In the genomic region with DNA sequence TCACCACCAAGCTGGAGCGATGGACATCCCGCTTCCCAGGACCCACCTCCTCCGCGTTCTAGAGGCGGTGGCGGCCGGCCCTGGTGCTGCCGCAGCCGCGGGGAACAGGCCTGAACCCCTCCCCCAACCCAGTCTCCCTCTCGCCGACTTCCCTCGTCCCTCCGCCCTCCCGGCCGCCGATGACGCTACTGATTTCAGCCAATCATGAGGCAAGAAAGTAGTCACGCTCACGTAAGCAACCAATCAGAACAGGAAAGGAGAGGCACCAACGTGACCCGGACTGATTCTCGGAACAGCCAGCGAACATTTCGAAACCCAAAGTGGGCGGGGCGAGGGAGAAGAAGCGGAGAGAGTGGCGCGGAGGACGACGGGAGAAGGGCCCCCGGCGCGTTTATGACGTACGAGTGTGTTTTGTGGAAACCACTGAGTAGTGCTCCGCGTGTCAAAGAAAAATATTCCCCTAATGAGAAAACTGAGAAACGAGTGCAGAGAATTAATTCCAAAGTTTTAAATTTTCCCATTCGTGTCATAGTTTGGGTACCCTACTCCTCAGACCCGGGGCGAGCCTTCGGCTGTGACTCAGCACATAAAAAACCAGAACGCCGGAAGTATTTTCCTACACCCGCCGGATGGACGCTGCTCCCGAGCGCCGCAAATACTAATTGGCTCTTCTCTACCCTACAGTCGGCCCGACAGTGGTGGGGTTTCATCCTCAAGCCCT, we compare ENCODE assay signal across 1 cellular context.
TF ChIP-seq lines count a peak whose summit lies in the region.

A gene with protein sequence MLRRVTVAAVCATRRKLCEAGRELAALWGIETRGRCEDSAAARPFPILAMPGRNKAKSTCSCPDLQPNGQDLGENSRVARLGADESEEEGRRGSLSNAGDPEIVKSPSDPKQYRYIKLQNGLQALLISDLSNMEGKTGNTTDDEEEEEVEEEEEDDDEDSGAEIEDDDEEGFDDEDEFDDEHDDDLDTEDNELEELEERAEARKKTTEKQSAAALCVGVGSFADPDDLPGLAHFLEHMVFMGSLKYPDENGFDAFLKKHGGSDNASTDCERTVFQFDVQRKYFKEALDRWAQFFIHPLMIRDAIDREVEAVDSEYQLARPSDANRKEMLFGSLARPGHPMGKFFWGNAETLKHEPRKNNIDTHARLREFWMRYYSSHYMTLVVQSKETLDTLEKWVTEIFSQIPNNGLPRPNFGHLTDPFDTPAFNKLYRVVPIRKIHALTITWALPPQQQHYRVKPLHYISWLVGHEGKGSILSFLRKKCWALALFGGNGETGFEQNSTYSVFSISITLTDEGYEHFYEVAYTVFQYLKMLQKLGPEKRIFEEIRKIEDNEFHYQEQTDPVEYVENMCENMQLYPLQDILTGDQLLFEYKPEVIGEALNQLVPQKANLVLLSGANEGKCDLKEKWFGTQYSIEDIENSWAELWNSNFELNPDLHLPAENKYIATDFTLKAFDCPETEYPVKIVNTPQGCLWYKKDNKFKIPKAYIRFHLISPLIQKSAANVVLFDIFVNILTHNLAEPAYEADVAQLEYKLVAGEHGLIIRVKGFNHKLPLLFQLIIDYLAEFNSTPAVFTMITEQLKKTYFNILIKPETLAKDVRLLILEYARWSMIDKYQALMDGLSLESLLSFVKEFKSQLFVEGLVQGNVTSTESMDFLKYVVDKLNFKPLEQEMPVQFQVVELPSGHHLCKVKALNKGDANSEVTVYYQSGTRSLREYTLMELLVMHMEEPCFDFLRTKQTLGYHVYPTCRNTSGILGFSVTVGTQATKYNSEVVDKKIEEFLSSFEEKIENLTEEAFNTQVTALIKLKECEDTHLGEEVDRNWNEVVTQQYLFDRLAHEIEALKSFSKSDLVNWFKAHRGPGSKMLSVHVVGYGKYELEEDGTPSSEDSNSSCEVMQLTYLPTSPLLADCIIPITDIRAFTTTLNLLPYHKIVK (minus strand): TSS at position 112 of the 721 bp plus-strand sequence. CDS start 112 bp downstream, outside the sequence.

TF ChIP-seq in HEK293, 187 proteins besides CTCF, POLR2A, EP300 and RAD21 (continued from another document and continues in another):
- TF ChIP-seq, protein P1, sequence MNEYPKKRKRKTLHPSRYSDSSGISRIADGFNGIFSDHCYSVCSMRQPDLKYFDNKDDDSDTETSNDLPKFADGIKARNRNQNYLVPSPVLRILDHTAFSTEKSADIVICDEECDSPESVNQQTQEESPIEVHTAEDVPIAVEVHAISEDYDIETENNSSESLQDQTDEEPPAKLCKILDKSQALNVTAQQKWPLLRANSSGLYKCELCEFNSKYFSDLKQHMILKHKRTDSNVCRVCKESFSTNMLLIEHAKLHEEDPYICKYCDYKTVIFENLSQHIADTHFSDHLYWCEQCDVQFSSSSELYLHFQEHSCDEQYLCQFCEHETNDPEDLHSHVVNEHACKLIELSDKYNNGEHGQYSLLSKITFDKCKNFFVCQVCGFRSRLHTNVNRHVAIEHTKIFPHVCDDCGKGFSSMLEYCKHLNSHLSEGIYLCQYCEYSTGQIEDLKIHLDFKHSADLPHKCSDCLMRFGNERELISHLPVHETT (tag by site-specific recombination; IDR thresholded peaks at IDR 0.05), result peak; percentile 55; the same call in 1 of the 2 replicates
- TF ChIP-seq ZNF776 (tag by site-specific recombination; IDR thresholded peaks at IDR 0.05; ENCODE audit: borderline replicate concordance) (no peak), ZNF626 (tag by site-specific recombination; IDR thresholded peaks at IDR 0.05) (no peak), SP2 (tag by site-specific recombination; IDR thresholded peaks at IDR 0.05) (peak; percentile 99), ZNF426 (tag by site-specific recombination; IDR thresholded peaks at IDR 0.05) (no peak), ZNF350 (tag by site-specific recombination; IDR thresholded peaks at IDR 0.05) (no peak), ZNF624 (tag by site-specific recombination; IDR thresholded peaks at IDR 0.05) (no peak), ZNF501 (tag by site-specific recombination; IDR thresholded peaks at IDR 0.05) (peak; percentile 90), SETDB1 (IDR thresholded peaks at IDR 0.05; ENCODE audit: insufficient read length, low read length) (peak; percentile 27), ZNF530 (tag by site-specific recombination; IDR thresholded peaks at IDR 0.05; ENCODE audit: low read depth) (no peak), KLF10 (tag by site-specific recombination; IDR thresholded peaks at IDR 0.05) (peak; percentile 69), ZNF341 (tag by site-specific recombination; IDR thresholded peaks at IDR 0.05; ENCODE audit: low read depth) (peak; percentile 100), WT1 (tag by site-specific recombination; IDR thresholded peaks at IDR 0.05) (no peak)
- TF ChIP-seq, protein P2, sequence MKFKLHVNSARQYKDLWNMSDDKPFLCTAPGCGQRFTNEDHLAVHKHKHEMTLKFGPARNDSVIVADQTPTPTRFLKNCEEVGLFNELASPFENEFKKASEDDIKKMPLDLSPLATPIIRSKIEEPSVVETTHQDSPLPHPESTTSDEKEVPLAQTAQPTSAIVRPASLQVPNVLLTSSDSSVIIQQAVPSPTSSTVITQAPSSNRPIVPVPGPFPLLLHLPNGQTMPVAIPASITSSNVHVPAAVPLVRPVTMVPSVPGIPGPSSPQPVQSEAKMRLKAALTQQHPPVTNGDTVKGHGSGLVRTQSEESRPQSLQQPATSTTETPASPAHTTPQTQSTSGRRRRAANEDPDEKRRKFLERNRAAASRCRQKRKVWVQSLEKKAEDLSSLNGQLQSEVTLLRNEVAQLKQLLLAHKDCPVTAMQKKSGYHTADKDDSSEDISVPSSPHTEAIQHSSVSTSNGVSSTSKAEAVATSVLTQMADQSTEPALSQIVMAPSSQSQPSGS (tag by site-specific recombination; IDR thresholded peaks at IDR 0.05; ENCODE audit: low read depth), result peak; percentile 81
- TF ChIP-seq, protein P3, sequence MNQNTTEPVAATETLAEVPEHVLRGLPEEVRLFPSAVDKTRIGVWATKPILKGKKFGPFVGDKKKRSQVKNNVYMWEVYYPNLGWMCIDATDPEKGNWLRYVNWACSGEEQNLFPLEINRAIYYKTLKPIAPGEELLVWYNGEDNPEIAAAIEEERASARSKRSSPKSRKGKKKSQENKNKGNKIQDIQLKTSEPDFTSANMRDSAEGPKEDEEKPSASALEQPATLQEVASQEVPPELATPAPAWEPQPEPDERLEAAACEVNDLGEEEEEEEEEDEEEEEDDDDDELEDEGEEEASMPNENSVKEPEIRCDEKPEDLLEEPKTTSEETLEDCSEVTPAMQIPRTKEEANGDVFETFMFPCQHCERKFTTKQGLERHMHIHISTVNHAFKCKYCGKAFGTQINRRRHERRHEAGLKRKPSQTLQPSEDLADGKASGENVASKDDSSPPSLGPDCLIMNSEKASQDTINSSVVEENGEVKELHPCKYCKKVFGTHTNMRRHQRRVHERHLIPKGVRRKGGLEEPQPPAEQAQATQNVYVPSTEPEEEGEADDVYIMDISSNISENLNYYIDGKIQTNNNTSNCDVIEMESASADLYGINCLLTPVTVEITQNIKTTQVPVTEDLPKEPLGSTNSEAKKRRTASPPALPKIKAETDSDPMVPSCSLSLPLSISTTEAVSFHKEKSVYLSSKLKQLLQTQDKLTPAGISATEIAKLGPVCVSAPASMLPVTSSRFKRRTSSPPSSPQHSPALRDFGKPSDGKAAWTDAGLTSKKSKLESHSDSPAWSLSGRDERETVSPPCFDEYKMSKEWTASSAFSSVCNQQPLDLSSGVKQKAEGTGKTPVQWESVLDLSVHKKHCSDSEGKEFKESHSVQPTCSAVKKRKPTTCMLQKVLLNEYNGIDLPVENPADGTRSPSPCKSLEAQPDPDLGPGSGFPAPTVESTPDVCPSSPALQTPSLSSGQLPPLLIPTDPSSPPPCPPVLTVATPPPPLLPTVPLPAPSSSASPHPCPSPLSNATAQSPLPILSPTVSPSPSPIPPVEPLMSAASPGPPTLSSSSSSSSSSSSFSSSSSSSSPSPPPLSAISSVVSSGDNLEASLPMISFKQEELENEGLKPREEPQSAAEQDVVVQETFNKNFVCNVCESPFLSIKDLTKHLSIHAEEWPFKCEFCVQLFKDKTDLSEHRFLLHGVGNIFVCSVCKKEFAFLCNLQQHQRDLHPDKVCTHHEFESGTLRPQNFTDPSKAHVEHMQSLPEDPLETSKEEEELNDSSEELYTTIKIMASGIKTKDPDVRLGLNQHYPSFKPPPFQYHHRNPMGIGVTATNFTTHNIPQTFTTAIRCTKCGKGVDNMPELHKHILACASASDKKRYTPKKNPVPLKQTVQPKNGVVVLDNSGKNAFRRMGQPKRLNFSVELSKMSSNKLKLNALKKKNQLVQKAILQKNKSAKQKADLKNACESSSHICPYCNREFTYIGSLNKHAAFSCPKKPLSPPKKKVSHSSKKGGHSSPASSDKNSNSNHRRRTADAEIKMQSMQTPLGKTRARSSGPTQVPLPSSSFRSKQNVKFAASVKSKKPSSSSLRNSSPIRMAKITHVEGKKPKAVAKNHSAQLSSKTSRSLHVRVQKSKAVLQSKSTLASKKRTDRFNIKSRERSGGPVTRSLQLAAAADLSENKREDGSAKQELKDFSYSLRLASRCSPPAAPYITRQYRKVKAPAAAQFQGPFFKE (tag by site-specific recombination; IDR thresholded peaks at IDR 0.05; ENCODE audit: borderline replicate concordance), result no peak
- TF ChIP-seq, protein P4, sequence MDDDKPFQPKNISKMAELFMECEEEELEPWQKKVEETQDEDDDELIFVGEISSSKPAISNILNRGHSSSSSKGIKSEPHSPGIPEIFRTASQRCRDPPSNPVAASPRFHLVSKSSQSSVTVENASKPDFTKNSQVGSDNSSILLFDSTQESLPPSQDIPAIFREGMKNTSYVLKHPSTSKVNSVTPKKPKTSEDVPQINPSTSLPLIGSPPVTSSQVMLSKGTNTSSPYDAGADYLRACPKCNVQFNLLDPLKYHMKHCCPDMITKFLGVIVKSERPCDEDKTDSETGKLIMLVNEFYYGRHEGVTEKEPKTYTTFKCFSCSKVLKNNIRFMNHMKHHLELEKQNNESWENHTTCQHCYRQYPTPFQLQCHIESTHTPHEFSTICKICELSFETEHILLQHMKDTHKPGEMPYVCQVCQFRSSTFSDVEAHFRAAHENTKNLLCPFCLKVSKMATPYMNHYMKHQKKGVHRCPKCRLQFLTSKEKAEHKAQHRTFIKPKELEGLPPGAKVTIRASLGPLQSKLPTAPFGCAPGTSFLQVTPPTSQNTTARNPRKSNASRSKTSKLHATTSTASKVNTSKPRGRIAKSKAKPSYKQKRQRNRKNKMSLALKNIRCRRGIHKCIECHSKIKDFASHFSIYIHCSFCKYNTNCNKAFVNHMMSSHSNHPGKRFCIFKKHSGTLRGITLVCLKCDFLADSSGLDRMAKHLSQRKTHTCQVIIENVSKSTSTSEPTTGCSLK (tag by site-specific recombination; IDR thresholded peaks at IDR 0.05), result no peak
- TF ChIP-seq, protein P5, sequence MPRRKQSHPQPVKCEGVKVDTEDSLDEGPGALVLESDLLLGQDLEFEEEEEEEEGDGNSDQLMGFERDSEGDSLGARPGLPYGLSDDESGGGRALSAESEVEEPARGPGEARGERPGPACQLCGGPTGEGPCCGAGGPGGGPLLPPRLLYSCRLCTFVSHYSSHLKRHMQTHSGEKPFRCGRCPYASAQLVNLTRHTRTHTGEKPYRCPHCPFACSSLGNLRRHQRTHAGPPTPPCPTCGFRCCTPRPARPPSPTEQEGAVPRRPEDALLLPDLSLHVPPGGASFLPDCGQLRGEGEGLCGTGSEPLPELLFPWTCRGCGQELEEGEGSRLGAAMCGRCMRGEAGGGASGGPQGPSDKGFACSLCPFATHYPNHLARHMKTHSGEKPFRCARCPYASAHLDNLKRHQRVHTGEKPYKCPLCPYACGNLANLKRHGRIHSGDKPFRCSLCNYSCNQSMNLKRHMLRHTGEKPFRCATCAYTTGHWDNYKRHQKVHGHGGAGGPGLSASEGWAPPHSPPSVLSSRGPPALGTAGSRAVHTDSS (tag by site-specific recombination; IDR thresholded peaks at IDR 0.05), result no peak
- TF ChIP-seq, protein P6, sequence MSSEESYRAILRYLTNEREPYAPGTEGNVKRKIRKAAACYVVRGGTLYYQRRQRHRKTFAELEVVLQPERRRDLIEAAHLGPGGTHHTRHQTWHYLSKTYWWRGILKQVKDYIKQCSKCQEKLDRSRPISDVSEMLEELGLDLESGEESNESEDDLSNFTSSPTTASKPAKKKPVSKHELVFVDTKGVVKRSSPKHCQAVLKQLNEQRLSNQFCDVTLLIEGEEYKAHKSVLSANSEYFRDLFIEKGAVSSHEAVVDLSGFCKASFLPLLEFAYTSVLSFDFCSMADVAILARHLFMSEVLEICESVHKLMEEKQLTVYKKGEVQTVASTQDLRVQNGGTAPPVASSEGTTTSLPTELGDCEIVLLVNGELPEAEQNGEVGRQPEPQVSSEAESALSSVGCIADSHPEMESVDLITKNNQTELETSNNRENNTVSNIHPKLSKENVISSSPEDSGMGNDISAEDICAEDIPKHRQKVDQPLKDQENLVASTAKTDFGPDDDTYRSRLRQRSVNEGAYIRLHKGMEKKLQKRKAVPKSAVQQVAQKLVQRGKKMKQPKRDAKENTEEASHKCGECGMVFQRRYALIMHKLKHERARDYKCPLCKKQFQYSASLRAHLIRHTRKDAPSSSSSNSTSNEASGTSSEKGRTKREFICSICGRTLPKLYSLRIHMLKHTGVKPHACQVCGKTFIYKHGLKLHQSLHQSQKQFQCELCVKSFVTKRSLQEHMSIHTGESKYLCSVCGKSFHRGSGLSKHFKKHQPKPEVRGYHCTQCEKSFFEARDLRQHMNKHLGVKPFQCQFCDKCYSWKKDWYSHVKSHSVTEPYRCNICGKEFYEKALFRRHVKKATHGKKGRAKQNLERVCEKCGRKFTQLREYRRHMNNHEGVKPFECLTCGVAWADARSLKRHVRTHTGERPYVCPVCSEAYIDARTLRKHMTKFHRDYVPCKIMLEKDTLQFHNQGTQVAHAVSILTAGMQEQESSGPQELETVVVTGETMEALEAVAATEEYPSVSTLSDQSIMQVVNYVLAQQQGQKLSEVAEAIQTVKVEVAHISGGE (tag by site-specific recombination; conservative IDR thresholded peaks at IDR 0.05; ENCODE audit: low read depth), result peak; percentile 86
- TF ChIP-seq, protein P7, sequence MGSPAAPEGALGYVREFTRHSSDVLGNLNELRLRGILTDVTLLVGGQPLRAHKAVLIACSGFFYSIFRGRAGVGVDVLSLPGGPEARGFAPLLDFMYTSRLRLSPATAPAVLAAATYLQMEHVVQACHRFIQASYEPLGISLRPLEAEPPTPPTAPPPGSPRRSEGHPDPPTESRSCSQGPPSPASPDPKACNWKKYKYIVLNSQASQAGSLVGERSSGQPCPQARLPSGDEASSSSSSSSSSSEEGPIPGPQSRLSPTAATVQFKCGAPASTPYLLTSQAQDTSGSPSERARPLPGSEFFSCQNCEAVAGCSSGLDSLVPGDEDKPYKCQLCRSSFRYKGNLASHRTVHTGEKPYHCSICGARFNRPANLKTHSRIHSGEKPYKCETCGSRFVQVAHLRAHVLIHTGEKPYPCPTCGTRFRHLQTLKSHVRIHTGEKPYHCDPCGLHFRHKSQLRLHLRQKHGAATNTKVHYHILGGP (tag by site-specific recombination; IDR thresholded peaks at IDR 0.05), result peak; percentile 34; the same call in 1 of the 2 replicates
- TF ChIP-seq, protein P8, sequence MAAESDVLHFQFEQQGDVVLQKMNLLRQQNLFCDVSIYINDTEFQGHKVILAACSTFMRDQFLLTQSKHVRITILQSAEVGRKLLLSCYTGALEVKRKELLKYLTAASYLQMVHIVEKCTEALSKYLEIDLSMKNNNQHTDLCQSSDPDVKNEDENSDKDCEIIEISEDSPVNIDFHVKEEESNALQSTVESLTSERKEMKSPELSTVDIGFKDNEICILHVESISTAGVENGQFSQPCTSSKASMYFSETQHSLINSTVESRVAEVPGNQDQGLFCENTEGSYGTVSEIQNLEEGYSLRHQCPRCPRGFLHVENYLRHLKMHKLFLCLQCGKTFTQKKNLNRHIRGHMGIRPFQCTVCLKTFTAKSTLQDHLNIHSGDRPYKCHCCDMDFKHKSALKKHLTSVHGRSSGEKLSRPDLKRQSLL (tag by site-specific recombination; IDR thresholded peaks at IDR 0.05), result no peak; the same call in none of the 2 replicates
